Comparison of ENCODE assay signal across 15 cellular contexts in genomic region chr2:240604939-240605716, GRCh38. TPM values are rescaled to one million over a fixed set of nuclear protein-coding genes. Genes with fewer than 3 reads are reported as not detected.
DNase-seq lines count a peak whose midpoint lies in the region; ATAC-seq and TF ChIP-seq lines count a peak whose summit lies in the region.
"Had no signal": no experiment of that assay in that cellular context is flagged by ENCODE, and none has a peak within 500 bp of the region (broad histone marks: within the 10 kb centered on the region; RNA-seq: fewer than 3 reads in every experiment).

No MANE protein-coding gene starts in this region.

- no peaks in the 10 kb centered on the region for H3K9me3 Mint-ChIP-seq in stimulated activated effector memory CD8-positive, alpha-beta T cell treated with anti-CD3 and anti-CD28 coated beads, Interleukin-12 subunit alpha, Interleukin-12 subunit beta, amount 100 ng/mL, for 72 hours
- H3K9me3 Mint-ChIP-seq: activated CD4-positive, alpha-beta memory T cell treated with anti-CD3 and anti-CD28 coated beads for 36 hours; activated naive CD4-positive, alpha-beta T cell treated with anti-CD3 and anti-CD28 coated beads, Interleukin-2, amount 50 U/mL, for 72 hours; neural progenitor cell had no signal

- intact Hi-C loops in right lobe of liver (cut with DNase I) = no loop called here

- H3K27ac ChIP-seq in WERI-Rb-1 (no peak overlapping the region), right lobe of liver (no peak overlapping the region)
- H3K27ac ChIP-seq: epithelial cell of prostate, neural progenitor cell, SJSA1, thyroid gland had no signal

- no peaks in the 10 kb centered on the region for H3K36me3 ChIP-seq in WERI-Rb-1
- no peaks in the 10 kb centered on the region for H3K36me3 ChIP-seq in right lobe of liver
- H3K36me3 ChIP-seq: neural progenitor cell, SJSA1, thyroid gland had no signal

- H3K4me1 Mint-ChIP-seq in stimulated activated effector memory CD8-positive, alpha-beta T cell treated with anti-CD3 and anti-CD28 coated beads, Interleukin-12 subunit alpha, Interleukin-12 subunit beta, amount 100 ng/mL, for 72 hours = peaks cover 11% of the 10 kb centered on the region

- H3K27ac Mint-ChIP-seq in stimulated activated effector memory CD8-positive, alpha-beta T cell treated with anti-CD3 and anti-CD28 coated beads, Interleukin-12 subunit alpha, Interleukin-12 subunit beta, amount 100 ng/mL, for 72 hours = peak overlapping the region; percentile 69
- H3K27ac Mint-ChIP-seq: activated CD4-positive, alpha-beta memory T cell treated with anti-CD3 and anti-CD28 coated beads for 36 hours; activated naive CD4-positive, alpha-beta T cell treated with anti-CD3 and anti-CD28 coated beads, Interleukin-2, amount 50 U/mL, for 72 hours had no signal

- H3K4me3 Mint-ChIP-seq in stimulated activated effector memory CD8-positive, alpha-beta T cell treated with anti-CD3 and anti-CD28 coated beads, Interleukin-12 subunit alpha, Interleukin-12 subunit beta, amount 100 ng/mL, for 72 hours = no peak overlapping the region
- H3K4me3 Mint-ChIP-seq: activated CD4-positive, alpha-beta memory T cell treated with anti-CD3 and anti-CD28 coated beads for 36 hours; neural progenitor cell had no signal

- TF ChIP-seq POLR2A in right lobe of liver (IDR thresholded peaks at IDR 0.05) = no peak

- no peak for TF ChIP-seq CTCF in WERI-Rb-1 (IDR thresholded peaks at IDR 0.05; ENCODE audit: low read depth, low read length)
- no peak for TF ChIP-seq CTCF in right lobe of liver (IDR thresholded peaks at IDR 0.05)

- H3K27me3 ChIP-seq in WERI-Rb-1 (ENCODE audit: insufficient read depth, low read depth, severe bottlenecking) (no peaks in the 10 kb centered on the region), right lobe of liver (no peaks in the 10 kb centered on the region)
- H3K27me3 ChIP-seq: SJSA1, thyroid gland had no signal

- H3K4me1 ChIP-seq in right lobe of liver = peaks cover 0 to 9% (median 3%) of the 10 kb centered on the region in 4 donors
- H3K4me1 ChIP-seq: neural progenitor cell had no signal

- H3K9me3 ChIP-seq in WERI-Rb-1 (ENCODE audit: severe bottlenecking) (no peaks in the 10 kb centered on the region), right lobe of liver (no peaks in the 10 kb centered on the region)
- H3K9me3 ChIP-seq: SJSA1, thyroid gland had no signal

- peaks cover 6% of the 10 kb centered on the region for H3K36me3 Mint-ChIP-seq in stimulated activated effector memory CD8-positive, alpha-beta T cell treated with anti-CD3 and anti-CD28 coated beads, Interleukin-12 subunit alpha, Interleukin-12 subunit beta, amount 100 ng/mL, for 72 hours
- H3K36me3 Mint-ChIP-seq: activated naive CD4-positive, alpha-beta T cell treated with anti-CD3 and anti-CD28 coated beads, Interleukin-2, amount 50 U/mL, for 72 hours had no signal

- 76% methylated on average over 3 of the region's 19 CpGs for WGBS in right lobe of liver (ENCODE audit: insufficient coverage, low coverage, low lambda C conversion rate, missing lambda C conversion rate)

- no peak overlapping the region for H3K4me3 ChIP-seq in WERI-Rb-1 (ENCODE audit: low read depth, low read length)
- no peak overlapping the region for H3K4me3 ChIP-seq in right lobe of liver
- H3K4me3 ChIP-seq: neural progenitor cell, SJSA1, thyroid gland had no signal

- ATAC-seq in right lobe of liver = no peak
- ATAC-seq in stimulated activated effector memory CD8-positive, alpha-beta T cell treated with anti-CD3 and anti-CD28 coated beads, Interleukin-12 subunit alpha, Interleukin-12 subunit beta, amount 100 ng/mL, for 72 hours = no peak
- ATAC-seq in HG03342 (IDR thresholded peaks at IDR 0.05; ENCODE audit: unreplicated experiment) = no peak

- DNase-seq in activated naive CD4-positive, alpha-beta T cell treated with anti-CD3 and anti-CD28 coated beads, Interleukin-2, amount 50 U/mL, for 16 hours = peak; percentile 4
- no peak for DNase-seq in activated naive CD4-positive, alpha-beta T cell (lab: John Stamatoyannopoulos, UW)
- DNase-seq in WERI-Rb-1 = peak; percentile 4
- peak in 2 of 3 donors; percentile 42 to 52 for DNase-seq in right lobe of liver
- no peak for DNase-seq in stimulated activated effector memory CD8-positive, alpha-beta T cell treated with anti-CD3 and anti-CD28 coated beads, Interleukin-12 subunit alpha, Interleukin-12 subunit beta, amount 100 ng/mL, for 72 hours (ENCODE audit: low spot score in 2 of 2)
- no peak for DNase-seq in stimulated activated CD4-positive, alpha-beta T cell treated with anti-CD3 and anti-CD28 coated beads, Interleukin-4, amount 100 ng/mL, for 4 hours
- DNase-seq in inferior parietal cortex (ENCODE audit: extremely low spot score) = no peak
- DNase-seq: activated CD4-positive, alpha-beta memory T cell treated with anti-CD3 and anti-CD28 coated beads for 36 hours; NCI-H2107 had no signal

RNA-seq across cellular contexts. Expression of gene CAPN10, which starts 18.6 kb away (rescaled TPM):
- total RNA-seq in right lobe of liver = 10 to 100 TPM in 2 of 6 experiments, 1 to 10 TPM in 4; 7.2 to 13.8 (median 9.1) TPM

RNA-seq across cellular contexts. Expression of gene GPR35, which starts 20.2 kb away (rescaled TPM):
- total RNA-seq in right lobe of liver = 1 to 10 TPM in 2 of 6 experiments, under 1 TPM in 4; 0.11 to 1.2 (median 0.72) TPM

RNA-seq across cellular contexts. Expression of gene RNPEPL1, which starts 36.8 kb away (rescaled TPM):
- 100 to 1,000 TPM in 1 of 6 experiments, 10 to 100 TPM in 5; 24.7 to 105 (median 31.0) TPM for total RNA-seq in right lobe of liver

RNA-seq across cellular contexts. Expression of gene DUSP28, which starts 45.0 kb away (rescaled TPM):
- 1 to 10 TPM; 1.3 to 3.5 (median 2.1) TPM for total RNA-seq in right lobe of liver

RNA-seq across cellular contexts. Expression of gene ANKMY1, which starts 47.3 kb away (rescaled TPM):
- 10 to 100 TPM in 1 of 6 experiments, 1 to 10 TPM in 5; 6.6 to 11.0 (median 9.0) TPM for total RNA-seq in right lobe of liver

Comparison
In these comparisons a context has a peak if more than half of its experiments do, and no peak if none do; other contexts are left out.
1. DNase-seq: peak in activated naive CD4-positive, alpha-beta T cell treated with anti-CD3 and anti-CD28 coated beads, Interleukin-2, amount 50 U/mL, for 16 hours (single experiment), WERI-Rb-1 (single experiment) and right lobe of liver (2 of 3); none in activated naive CD4-positive, alpha-beta T cell (0 of 4), stimulated activated effector memory CD8-positive, alpha-beta T cell treated with anti-CD3 and anti-CD28 coated beads, Interleukin-12 subunit alpha, Interleukin-12 subunit beta, amount 100 ng/mL, for 72 hours (0 of 2), stimulated activated CD4-positive, alpha-beta T cell treated with anti-CD3 and anti-CD28 coated beads, Interleukin-4, amount 100 ng/mL, for 4 hours (0 of 2) and inferior parietal cortex (single experiment).